Comparison of ENCODE assay signal across 19 cellular contexts in the genomic region with DNA sequence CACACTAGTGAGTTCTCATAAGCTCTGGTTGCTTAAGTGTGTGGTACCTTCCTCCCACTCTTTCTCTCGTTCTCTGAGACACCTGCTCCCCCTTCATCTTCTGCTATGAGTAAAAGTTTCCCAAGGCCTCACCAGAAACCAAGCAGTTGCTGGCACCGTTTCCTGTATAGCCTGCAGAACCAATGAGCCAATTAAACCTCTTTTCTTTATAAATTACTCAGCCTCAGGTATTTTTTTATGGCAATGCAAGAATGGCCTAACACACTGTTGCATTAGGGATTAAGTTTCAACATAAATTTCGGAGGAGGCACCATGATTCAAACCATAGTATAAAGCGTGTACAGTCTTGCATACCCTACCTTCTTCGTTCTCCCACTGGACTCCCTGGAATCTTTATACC.
DNase-seq lines count a peak whose midpoint lies in the region; ATAC-seq and TF ChIP-seq lines count a peak whose summit lies in the region.
"Had no signal": no experiment of that assay in that cellular context is flagged by ENCODE, and none has a peak within 500 bp of the region (broad histone marks: within the 10 kb centered on the region; RNA-seq: fewer than 3 reads in every experiment).

No MANE protein-coding gene starts in this region.

- H3K27ac Mint-ChIP-seq in activated CD8-positive, alpha-beta T cell treated with anti-CD3 and anti-CD28 coated beads for 36 hours = no peak overlapping the region
- no peak overlapping the region for H3K27ac Mint-ChIP-seq in activated CD8-positive, alpha-beta T cell treated with anti-CD3 and anti-CD28 coated beads, Interleukin-2, amount 10 ng/mL, durations not matched to agents 7 days and 5 days
- H3K27ac Mint-ChIP-seq in activated T-cell treated with anti-CD3 and anti-CD28 coated beads, Interleukin-2, amount 50 U/mL, for 72 hours = peak overlapping the region; percentile 3
- H3K27ac Mint-ChIP-seq: CD14-positive monocyte had no signal

- DNase-seq in activated CD8-positive, alpha-beta T cell treated with anti-CD3 and anti-CD28 coated beads for 36 hours = peak; percentile 42
- DNase-seq in activated CD8-positive, alpha-beta T cell treated with anti-CD3 and anti-CD28 coated beads, Interleukin-2, amount 10 ng/mL, durations not matched to agents 7 days and 5 days = no peak
- DNase-seq in GM12865 (ENCODE audit: low read depth) = peak; percentile 31
- peak; percentile 17 to 32 for DNase-seq in activated T-cell treated with anti-CD3 and anti-CD28 coated beads, Interleukin-2, amount 50 U/mL, for 72 hours
- peak; percentile 57 for DNase-seq in stimulated activated CD4-positive, alpha-beta T cell treated with anti-CD3 and anti-CD28 coated beads, Interleukin-1b, Interleukin-23, amount 100 ng/mL, for 48 hours
- DNase-seq in superior temporal gyrus (ENCODE audit: extremely low spot score) = no peak
- no peak for DNase-seq in activated CD8-positive, alpha-beta memory T cell treated with anti-CD3 and anti-CD28 coated beads, Interleukin-2, amount 50 U/mL, for 4 hours
- DNase-seq: COR-L47; DMS153; EL; KBM-7; NCI-H1092; NCI-H2107; NCI-H69; NK-92 treated with Interleukin-12 subunit alpha and Interleukin-12 subunit beta, amount 100 ng/mL, for 24 hours; OCI-M1 had no signal

- TF ChIP-seq CTCF in activated CD8-positive, alpha-beta T cell treated with anti-CD3 and anti-CD28 coated beads for 36 hours (IDR thresholded peaks at IDR 0.05) = no peak
- TF ChIP-seq CTCF in GM12865 (IDR thresholded peaks at IDR 0.05; ENCODE audit: insufficient read depth, low read depth, low read length, missing control alignments) = no peak

- no peak overlapping the region for H3K4me3 Mint-ChIP-seq in activated CD8-positive, alpha-beta T cell treated with anti-CD3 and anti-CD28 coated beads for 36 hours
- H3K4me3 Mint-ChIP-seq in activated CD8-positive, alpha-beta T cell treated with anti-CD3 and anti-CD28 coated beads, Interleukin-2, amount 10 ng/mL, durations not matched to agents 7 days and 5 days = no peak overlapping the region
- no peak overlapping the region for H3K4me3 Mint-ChIP-seq in activated T-cell treated with anti-CD3 and anti-CD28 coated beads, Interleukin-2, amount 50 U/mL, for 72 hours
- H3K4me3 Mint-ChIP-seq: CD14-positive monocyte had no signal

- POLR2A ChIA-PET in activated CD8-positive, alpha-beta T cell treated with anti-CD3 and anti-CD28 coated beads for 36 hours (lab: Charles Lee) = no interaction called here
- POLR2A ChIA-PET in activated CD8-positive, alpha-beta T cell treated with anti-CD3 and anti-CD28 coated beads, Interleukin-2, amount 10 ng/mL, durations not matched to agents 7 days and 5 days (lab: Charles Lee) = no interaction called here

- H3K4me1 Mint-ChIP-seq in activated CD8-positive, alpha-beta T cell treated with anti-CD3 and anti-CD28 coated beads for 36 hours (ENCODE audit: low read depth) = peaks cover 7% of the 10 kb centered on the region
- no peaks in the 10 kb centered on the region for H3K4me1 Mint-ChIP-seq in activated CD8-positive, alpha-beta T cell treated with anti-CD3 and anti-CD28 coated beads, Interleukin-2, amount 10 ng/mL, durations not matched to agents 7 days and 5 days (ENCODE audit: low read depth)
- peaks cover 6% of the 10 kb centered on the region for H3K4me1 Mint-ChIP-seq in activated T-cell treated with anti-CD3 and anti-CD28 coated beads, Interleukin-2, amount 50 U/mL, for 72 hours (ENCODE audit: low read depth)

- CTCF ChIA-PET in activated CD8-positive, alpha-beta T cell treated with anti-CD3 and anti-CD28 coated beads for 36 hours (lab: Charles Lee) = interaction anchor here (1.0 to 1.6 kb wide), 2 partner anchors 15 kb away, joined by 5 to 6 read pairs; no protein-coding TSS in a partner anchor
- CTCF ChIA-PET in activated CD8-positive, alpha-beta T cell treated with anti-CD3 and anti-CD28 coated beads, Interleukin-2, amount 10 ng/mL, durations not matched to agents 7 days and 5 days (lab: Charles Lee) = interaction anchor here (1.6 kb wide), 1 partner anchor 15 kb away, joined by 3 read pairs; no protein-coding TSS in a partner anchor

- no peaks in the 10 kb centered on the region for H3K36me3 Mint-ChIP-seq in activated CD8-positive, alpha-beta T cell treated with anti-CD3 and anti-CD28 coated beads for 36 hours (ENCODE audit: low read depth)
- no peaks in the 10 kb centered on the region for H3K36me3 Mint-ChIP-seq in activated CD8-positive, alpha-beta T cell treated with anti-CD3 and anti-CD28 coated beads, Interleukin-2, amount 10 ng/mL, durations not matched to agents 7 days and 5 days (ENCODE audit: low read depth)
- peaks cover 8% of the 10 kb centered on the region in 2 donors for H3K36me3 Mint-ChIP-seq in activated T-cell treated with anti-CD3 and anti-CD28 coated beads, Interleukin-2, amount 50 U/mL, for 72 hours (ENCODE audit: insufficient read depth in 2 of 2)
- H3K36me3 Mint-ChIP-seq: CD14-positive monocyte had no signal

- ATAC-seq in activated CD8-positive, alpha-beta T cell treated with anti-CD3 and anti-CD28 coated beads for 36 hours = peak; percentile 75
- no peak for ATAC-seq in activated CD8-positive, alpha-beta T cell treated with anti-CD3 and anti-CD28 coated beads, Interleukin-2, amount 10 ng/mL, durations not matched to agents 7 days and 5 days
- peak; percentile 84 to 91 for ATAC-seq in activated T-cell treated with anti-CD3 and anti-CD28 coated beads, Interleukin-2, amount 50 U/mL, for 72 hours (replicated peaks in 1 of 2)
- no peak for ATAC-seq in HG02623 (IDR thresholded peaks at IDR 0.05; ENCODE audit: unreplicated experiment)
- ATAC-seq: A549 had no signal

- no peak overlapping the region for H3K4me3 ChIP-seq in GM12865 (ENCODE audit: low read depth, low read length)
- H3K4me3 ChIP-seq: A549 had no signal

- H3K9me3 Mint-ChIP-seq in activated CD8-positive, alpha-beta T cell treated with anti-CD3 and anti-CD28 coated beads for 36 hours = no peaks in the 10 kb centered on the region
- H3K9me3 Mint-ChIP-seq in activated CD8-positive, alpha-beta T cell treated with anti-CD3 and anti-CD28 coated beads, Interleukin-2, amount 10 ng/mL, durations not matched to agents 7 days and 5 days (ENCODE audit: insufficient read depth) = no peaks in the 10 kb centered on the region
- H3K9me3 Mint-ChIP-seq in activated T-cell treated with anti-CD3 and anti-CD28 coated beads, Interleukin-2, amount 50 U/mL, for 72 hours = peaks cover 10 to 14% of the 10 kb centered on the region in 2 donors

- peaks cover 5% of the 10 kb centered on the region for H3K27me3 Mint-ChIP-seq in activated CD8-positive, alpha-beta T cell treated with anti-CD3 and anti-CD28 coated beads for 36 hours
- H3K27me3 Mint-ChIP-seq in activated CD8-positive, alpha-beta T cell treated with anti-CD3 and anti-CD28 coated beads, Interleukin-2, amount 10 ng/mL, durations not matched to agents 7 days and 5 days (ENCODE audit: low read depth) = peaks cover 6% of the 10 kb centered on the region
- peaks cover 8% of the 10 kb centered on the region for H3K27me3 Mint-ChIP-seq in activated T-cell treated with anti-CD3 and anti-CD28 coated beads, Interleukin-2, amount 50 U/mL, for 72 hours (ENCODE audit: low read depth)

- intact Hi-C loops in activated CD8-positive, alpha-beta T cell treated with anti-CD3 and anti-CD28 coated beads for 36 hours (cut with micrococcal nuclease) = loop anchor here (10.0 kb wide), 1 partner anchor 59 kb away; no protein-coding TSS in a partner anchor

Comparison
In these comparisons a context has a peak if more than half of its experiments do, and no peak if none do; other contexts are left out.
1. ATAC-seq: peak in activated CD8-positive, alpha-beta T cell treated with anti-CD3 and anti-CD28 coated beads for 36 hours (single experiment) and activated T-cell treated with anti-CD3 and anti-CD28 coated beads, Interleukin-2, amount 50 U/mL, for 72 hours (2 of 2); none in activated CD8-positive, alpha-beta T cell treated with anti-CD3 and anti-CD28 coated beads, Interleukin-2, amount 10 ng/mL, durations not matched to agents 7 days and 5 days (single experiment) and HG02623 (single experiment).
2. DNase-seq: peak in activated CD8-positive, alpha-beta T cell treated with anti-CD3 and anti-CD28 coated beads for 36 hours (single experiment), GM12865 (single experiment), activated T-cell treated with anti-CD3 and anti-CD28 coated beads, Interleukin-2, amount 50 U/mL, for 72 hours (2 of 2) and stimulated activated CD4-positive, alpha-beta T cell treated with anti-CD3 and anti-CD28 coated beads, Interleukin-1b, Interleukin-23, amount 100 ng/mL, for 48 hours (single experiment); none in activated CD8-positive, alpha-beta T cell treated with anti-CD3 and anti-CD28 coated beads, Interleukin-2, amount 10 ng/mL, durations not matched to agents 7 days and 5 days (single experiment), superior temporal gyrus (single experiment) and activated CD8-positive, alpha-beta memory T cell treated with anti-CD3 and anti-CD28 coated beads, Interleukin-2, amount 50 U/mL, for 4 hours (single experiment).